11 cellular contexts compared by ENCODE assay signal in the genomic region with DNA sequence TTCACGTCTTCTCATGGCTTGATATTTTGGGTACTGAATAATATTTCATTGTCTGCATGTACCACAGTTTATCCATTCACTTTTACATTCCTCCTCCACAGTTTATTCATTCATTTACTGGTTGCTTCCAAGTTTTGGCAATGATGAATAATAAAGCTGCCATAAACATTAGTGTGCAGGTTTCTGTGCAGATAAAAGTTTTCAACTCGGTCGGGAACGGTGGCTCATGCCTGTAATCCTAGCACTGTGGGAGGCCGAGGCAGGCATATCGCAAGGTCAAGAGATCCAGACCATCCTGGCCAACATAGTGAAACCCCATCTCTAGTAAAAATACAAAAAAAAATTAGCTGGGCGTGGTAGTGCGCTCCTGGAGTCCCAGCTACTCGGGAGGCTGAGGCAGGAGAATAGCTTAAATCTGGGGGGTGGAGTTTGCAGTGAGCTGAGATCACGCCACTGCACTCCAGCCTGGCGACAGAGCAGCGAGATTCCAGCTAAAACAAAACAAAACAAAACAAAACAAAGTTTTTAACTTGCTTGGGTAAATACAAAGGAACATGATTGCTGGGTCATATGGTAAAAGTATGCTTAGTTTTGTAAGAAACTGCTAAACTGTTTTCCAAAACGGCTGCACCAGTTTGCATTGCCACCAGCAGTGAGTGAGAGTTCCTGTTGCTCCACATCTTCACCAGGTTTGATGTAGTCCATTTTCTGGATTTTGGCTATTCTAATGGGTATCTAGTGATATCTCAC.
"Had no signal": no experiment of that assay in that cellular context is flagged by ENCODE, and none has a peak within 500 bp of the region (broad histone marks: within the 10 kb centered on the region; RNA-seq: fewer than 3 reads in every experiment).

No MANE protein-coding gene starts in this region.

- H3K4me3 ChIP-seq: gastroesophageal sphincter, left ventricle myocardium inferior, testis had no signal

- H3K27ac ChIP-seq: gastroesophageal sphincter, left ventricle myocardium inferior, parathyroid adenoma had no signal

- DNase-seq: activated CD4-positive, alpha-beta T cell treated with anti-CD3 and anti-CD28 coated beads for 48 hours; activated CD8-positive, alpha-beta memory T cell treated with anti-CD3 and anti-CD28 coated beads, Interleukin-2, amount 50 U/mL, for 48 hours; activated CD8-positive, alpha-beta T cell treated with anti-CD3 and anti-CD28 coated beads, Interleukin-2, amount 10 ng/mL, durations not matched to agents 7 days and 5 days; activated naive CD4-positive, alpha-beta T cell treated with anti-CD3 and anti-CD28 coated beads for 36 hours; cerebellar nuclear complex; left ventricle myocardium inferior; stimulated activated CD4-positive, alpha-beta T cell treated with anti-CD3 and anti-CD28 coated beads, Interleukin-2, amount 100 ng/mL, for 48 hours; stimulated activated naive CD8-positive, alpha-beta T cell treated with anti-CD3 and anti-CD28 coated beads, Interleukin-15, Interleukin-2, amounts not matched to agents 100 U/mL and 50 U/mL, for 24 hours; testis had no signal

- ATAC-seq: activated CD8-positive, alpha-beta T cell treated with anti-CD3 and anti-CD28 coated beads, Interleukin-2, amount 10 ng/mL, durations not matched to agents 7 days and 5 days; gastroesophageal sphincter; stimulated activated naive CD8-positive, alpha-beta T cell treated with anti-CD3 and anti-CD28 coated beads, Interleukin-15, Interleukin-2, amounts not matched to agents 100 U/mL and 50 U/mL, for 24 hours had no signal

- H3K27me3 ChIP-seq: gastroesophageal sphincter, testis had no signal
